Comparison of ENCODE assay signal across 1 cellular context in genomic region chr11:15705886-15706285, GRCh38.
TF ChIP-seq lines count a peak whose summit lies in the region.

No MANE protein-coding gene starts in this region.

TF ChIP-seq in IMR-90, 13 proteins besides CTCF, POLR2A, EP300 and RAD21 (continued from another document):
- no peak for TF ChIP-seq CEBPB (IDR thresholded peaks at IDR 0.05; ENCODE audit: low read depth, low read length)
- TF ChIP-seq, protein P1, sequence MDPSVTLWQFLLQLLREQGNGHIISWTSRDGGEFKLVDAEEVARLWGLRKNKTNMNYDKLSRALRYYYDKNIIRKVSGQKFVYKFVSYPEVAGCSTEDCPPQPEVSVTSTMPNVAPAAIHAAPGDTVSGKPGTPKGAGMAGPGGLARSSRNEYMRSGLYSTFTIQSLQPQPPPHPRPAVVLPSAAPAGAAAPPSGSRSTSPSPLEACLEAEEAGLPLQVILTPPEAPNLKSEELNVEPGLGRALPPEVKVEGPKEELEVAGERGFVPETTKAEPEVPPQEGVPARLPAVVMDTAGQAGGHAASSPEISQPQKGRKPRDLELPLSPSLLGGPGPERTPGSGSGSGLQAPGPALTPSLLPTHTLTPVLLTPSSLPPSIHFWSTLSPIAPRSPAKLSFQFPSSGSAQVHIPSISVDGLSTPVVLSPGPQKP (IDR thresholded peaks at IDR 0.05; ENCODE audit: borderline replicate concordance, low read depth, low read length), result no peak
- TF ChIP-seq MAZ (IDR thresholded peaks at IDR 0.05; ENCODE audit: borderline replicate concordance, low read depth, low read length), result no peak
- no peak for TF ChIP-seq CHD1 (IDR thresholded peaks at IDR 0.05; ENCODE audit: low read depth, low read length)
